8 cellular contexts compared by ENCODE assay signal in genomic region chr19:49497047-49497789, GRCh38. TPM values are rescaled to one million over a fixed set of nuclear protein-coding genes. Genes with fewer than 3 reads are reported as not detected.
DNase-seq lines count a peak whose midpoint lies in the region; TF ChIP-seq lines count a peak whose summit lies in the region.

No MANE protein-coding gene starts in this region.

- peak in 1 of 3 donors; percentile 29 for TF ChIP-seq POLR2A in spleen (IDR thresholded peaks at IDR 0.05)

- H3K4me3 Mint-ChIP-seq in HFFc6, result peak overlapping the region; percentile 94

- no peak for DNase-seq in BJ (ENCODE audit: low read depth)
- peak; percentile 43 for DNase-seq in HFFc6
- peak; percentile 31 for DNase-seq in SKM-1 (lab: John Stamatoyannopoulos, UW; ENCODE audit: unreplicated experiment)
- DNase-seq in ascending aorta (ENCODE audit: low spot score in 2 of 2), result peak in 1 of 2 donors; percentile 86
- no peak for DNase-seq in iPS DF 6.9 (ENCODE audit: low read depth, low spot score)
- peak; percentile 94 for DNase-seq in spleen
- DNase-seq in NCI-H345 treated with DMSO at 0.1 percent for 48 hours (lab: John Stamatoyannopoulos, UW; ENCODE audit: unreplicated experiment), result no peak
- DNase-seq in mesenteric fat pad (ENCODE audit: low spot score), result no peak

- no peaks in the 10 kb centered on the region for H3K27me3 ChIP-seq in BJ (ENCODE audit: control insufficient read depth, insufficient read depth, low read length)
- no peaks in the 10 kb centered on the region for H3K27me3 ChIP-seq in ascending aorta
- H3K27me3 ChIP-seq in iPS DF 6.9 (ENCODE audit: control insufficient read depth, insufficient read depth, low read length), result no peaks in the 10 kb centered on the region
- no peaks in the 10 kb centered on the region for H3K27me3 ChIP-seq in spleen (replicated peaks in 1 of 7)

- no CpG with 5 or more reads among the region's 22 CpGs for WGBS in iPS DF 6.9 (ENCODE audit: insufficient coverage, insufficient read length)
- WGBS in spleen, 5 donors, result 15 to 20% (median 15%) methylated on average over 20 to 22 of the region's 22 CpGs

- peaks cover 16% of the 10 kb centered on the region for H3K9me3 Mint-ChIP-seq in HFFc6

- intact Hi-C loops in ascending aorta (cut with DNase I), result loop anchor here (2.0 to 5.0 kb wide), 3 partner anchors 44 to 180 kb away; partner anchors contain the start of genes ALDH16A1, PRMT1, RRAS and SCAF1
- intact Hi-C loops in spleen (cut with DNase I; ENCODE audit: low total_unique reads), result no loop called here

- H3K36me3 ChIP-seq in BJ (ENCODE audit: control insufficient read depth, insufficient read depth, low read length) (peaks cover 24% of the 10 kb centered on the region), ascending aorta (peaks cover 24 to 40% of the 10 kb centered on the region in 2 donors), iPS DF 6.9 (ENCODE audit: control insufficient read depth, insufficient read depth, low read length) (peaks cover 33% of the 10 kb centered on the region), spleen (peaks cover 6 to 44% (median 40%) of the 10 kb centered on the region in 6 donors)

- H3K4me3 ChIP-seq in BJ (ENCODE audit: low read depth, low read length) (peak overlapping the region; percentile 67), ascending aorta (peak overlapping the region; percentile 77 to 81), iPS DF 6.9 (ENCODE audit: low read length) (peak overlapping the region; percentile 74; the same call in 1 of the 2 replicates), spleen (peak overlapping the region; percentile 65 to 91 (median 80))

- H3K27me3 Mint-ChIP-seq in HFFc6 (ENCODE audit: insufficient read depth), result peaks cover 37% of the 10 kb centered on the region

- H3K27ac Mint-ChIP-seq in HFFc6, result peak overlapping the region; percentile 93

- H3K4me1 ChIP-seq in ascending aorta, result peaks cover 13 to 20% of the 10 kb centered on the region in 2 donors
- peaks cover 7% of the 10 kb centered on the region for H3K4me1 ChIP-seq in iPS DF 6.9 (ENCODE audit: control insufficient read depth, insufficient read depth, low read length)
- H3K4me1 ChIP-seq in spleen, result peaks cover 34 to 80% (median 68%) of the 10 kb centered on the region in 6 donors

- H3K9me3 ChIP-seq in ascending aorta, result no peaks in the 10 kb centered on the region
- H3K9me3 ChIP-seq in iPS DF 6.9 (ENCODE audit: control insufficient read depth, insufficient read depth, low read length), result no peaks in the 10 kb centered on the region
- no peaks in the 10 kb centered on the region for H3K9me3 ChIP-seq in spleen

- TF ChIP-seq CTCF in BJ (IDR thresholded peaks at IDR 0.05; ENCODE audit: insufficient read depth, low read depth, low read length) (no peak), HFFc6 (IDR thresholded peaks at IDR 0.05) (no peak), ascending aorta (IDR thresholded peaks at IDR 0.05) (no peak), spleen (IDR thresholded peaks at IDR 0.05 in 8 of 11, conservative IDR thresholded peaks at IDR 0.05 in 3 of 11) (no peak)

- peaks cover 17% of the 10 kb centered on the region for H3K4me1 Mint-ChIP-seq in HFFc6 (ENCODE audit: low read depth)

- CTCF ChIA-PET in BJ (lab: Yijun Ruan, JAX), result interaction anchor here (1.7 kb wide), 1 partner anchor 73 kb away, joined by 6 read pairs; no protein-coding TSS in a partner anchor

- peaks cover 33% of the 10 kb centered on the region for H3K36me3 Mint-ChIP-seq in HFFc6 (ENCODE audit: low read depth)

- H3K27ac ChIP-seq in ascending aorta (peak overlapping the region; percentile 93 to 95), iPS DF 6.9 (ENCODE audit: low read length) (no peak overlapping the region), spleen (peak overlapping the region; percentile 94 to 100 (median 98))

- POLR2A ChIA-PET in BJ (lab: Charles Lee), result no interaction called here

RNA-seq across cellular contexts. Expression of gene RPS11, which starts 1.0 kb away (rescaled TPM):
- polyA plus RNA-seq in BJ (2011; rRNA removed) (2,226 and 2,533 TPM in 2 replicates), spleen (over 10,000 TPM in 2 of 3 donors, 1,000 to 10,000 TPM in 1; 8,326 to 12,835 (median 11,104) TPM)
- polyA minus RNA-seq in BJ (2011; rRNA and poly(A)+ RNA removed), result 789 and 1,493 TPM in 2 replicates
- total RNA-seq in HFFc6 (2021; fragmentation: NEBNext Ultra II Directional; extraction: Animal tissue kit (Norgen Biotek cat#: 25700)), result 1,000 to 10,000 TPM; 1,343 to 1,545 (median 1,429) TPM
- total RNA-seq in ascending aorta (3,554 TPM), spleen (1,000 to 10,000 TPM; 1,555 to 3,509 (median 2,434) TPM), mesenteric fat pad (1,458 TPM)

RNA-seq across cellular contexts. Expression of gene RPL13A, which starts 9.8 kb away (rescaled TPM):
- polyA plus RNA-seq in BJ (2011; rRNA removed), result 2,322 and 6,136 TPM in 2 replicates
- polyA minus RNA-seq in BJ (2011; rRNA and poly(A)+ RNA removed), result 934 and 1,887 TPM in 2 replicates
- 1,000 to 10,000 TPM; 2,015 to 2,373 (median 2,179) TPM for total RNA-seq in HFFc6 (2021; fragmentation: NEBNext Ultra II Directional; extraction: Animal tissue kit (Norgen Biotek cat#: 25700))
- total RNA-seq in ascending aorta, result 2,737 TPM
- total RNA-seq in spleen, result 1,000 to 10,000 TPM; 2,521 to 3,132 (median 2,768) TPM
- polyA plus RNA-seq in spleen, result 1,000 to 10,000 TPM; 6,561 to 7,408 (median 7,261) TPM
- 2,027 TPM for total RNA-seq in mesenteric fat pad

RNA-seq across cellular contexts. Expression of gene FCGRT, which starts 15.2 kb away (rescaled TPM):
- polyA plus RNA-seq in BJ (2011; rRNA removed), result 77.3 and 98.8 TPM in 2 replicates
- 19.1 and 24.5 TPM in 2 replicates for polyA minus RNA-seq in BJ (2011; rRNA and poly(A)+ RNA removed)
- total RNA-seq in HFFc6 (2021; fragmentation: NEBNext Ultra II Directional; extraction: Animal tissue kit (Norgen Biotek cat#: 25700)), result 10 to 100 TPM; 33.2 to 39.3 (median 37.4) TPM
- total RNA-seq in ascending aorta, result 264 TPM
- total RNA-seq in spleen, result 100 to 1,000 TPM; 273 to 616 (median 435) TPM
- polyA plus RNA-seq in spleen, result 100 to 1,000 TPM; 144 to 364 (median 279) TPM
- 476 TPM for total RNA-seq in mesenteric fat pad

RNA-seq across cellular contexts. Expression of gene FLT3LG, which starts 23.2 kb away (rescaled TPM):
- polyA plus RNA-seq in BJ (2011; rRNA removed) (4.9 and 7.7 TPM in 2 replicates), spleen (10 to 100 TPM; 16.4 to 26.4 (median 19.9) TPM)
- polyA minus RNA-seq in BJ (2011; rRNA and poly(A)+ RNA removed), result 2.7 and 3.2 TPM in 2 replicates
- 10 to 100 TPM in 2 of 6 experiments, 1 to 10 TPM in 4; 4.9 to 12.5 (median 9.4) TPM for total RNA-seq in HFFc6 (2021; fragmentation: NEBNext Ultra II Directional; extraction: Animal tissue kit (Norgen Biotek cat#: 25700))
- total RNA-seq in ascending aorta (37.3 TPM), spleen (10 to 100 TPM; 11.2 to 32.8 (median 24.1) TPM), mesenteric fat pad (6.2 TPM)

RNA-seq across cellular contexts. Expression of gene RCN3, which starts 30.6 kb away (rescaled TPM):
- polyA plus RNA-seq in BJ (2011; rRNA removed) (52.4 and 68.9 TPM in 2 replicates), spleen (10 to 100 TPM; 25.0 to 99.2 (median 89.9) TPM)
- polyA minus RNA-seq in BJ (2011; rRNA and poly(A)+ RNA removed), result 24.2 and 29.5 TPM in 2 replicates
- 100 to 1,000 TPM; 117 to 316 (median 287) TPM for total RNA-seq in HFFc6 (2021; fragmentation: NEBNext Ultra II Directional; extraction: Animal tissue kit (Norgen Biotek cat#: 25700))
- total RNA-seq in ascending aorta (116 TPM), spleen (10 to 100 TPM; 18.9 to 44.2 (median 42.8) TPM), mesenteric fat pad (76.2 TPM)

Comparison
In these comparisons a context has a peak if more than half of its experiments do, and no peak if none do; other contexts are left out.
1. DNase-seq: peak in HFFc6 (single experiment), SKM-1 (single experiment) and spleen (single experiment); none in BJ (single experiment), iPS DF 6.9 (single experiment), NCI-H345 treated with DMSO at 0.1 percent for 48 hours (single experiment) and mesenteric fat pad (single experiment).
2. Peak in every context shown above with its lines, with median percentiles within 50 percentile points of each other: H3K4me3 ChIP-seq.